8 cellular contexts compared by ENCODE assay signal in the genomic region with DNA sequence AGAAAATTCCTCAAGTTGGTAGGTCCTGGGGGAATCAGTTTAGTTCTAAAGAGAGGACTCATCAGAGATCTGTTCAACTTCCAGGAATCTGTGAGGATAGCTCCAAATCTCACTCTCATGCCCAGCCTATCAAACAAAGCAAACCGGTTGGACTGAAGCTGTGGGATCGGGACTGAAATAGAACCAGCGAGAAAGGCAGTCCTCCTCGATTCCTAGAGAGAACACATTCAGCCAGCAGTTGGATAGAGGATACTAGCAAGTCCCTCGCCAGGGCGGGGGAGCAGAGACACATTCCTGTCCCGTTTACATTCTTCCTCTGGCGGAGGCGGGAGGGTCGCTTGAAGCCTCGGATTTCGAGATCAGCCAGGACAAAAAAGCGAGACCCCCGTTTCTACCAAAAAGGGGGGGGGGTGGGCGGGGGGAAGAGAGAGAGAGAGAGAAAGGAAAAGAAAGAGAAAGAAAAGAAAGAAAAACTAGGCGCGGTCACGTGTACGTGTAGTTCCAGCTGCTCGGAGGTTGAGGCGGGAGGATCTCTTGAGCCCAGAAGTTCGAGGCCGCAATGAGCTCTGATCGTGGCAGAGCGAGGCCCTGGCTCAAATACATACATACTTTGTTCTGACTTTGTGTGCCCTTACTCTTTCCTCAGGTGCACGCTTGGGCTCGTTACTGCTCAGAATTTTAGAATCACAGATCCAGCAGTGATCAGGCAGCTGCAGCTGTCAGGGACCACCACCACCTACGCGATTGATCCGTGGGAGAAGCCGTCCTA. TPM values are rescaled to one million over a fixed set of nuclear protein-coding genes. Genes with fewer than 3 reads are reported as not detected.
DNase-seq lines count a peak whose midpoint lies in the region; ATAC-seq and TF ChIP-seq lines count a peak whose summit lies in the region.

No MANE protein-coding gene starts in this region.

- no peak for ATAC-seq in HG03280 (IDR thresholded peaks at IDR 0.05; ENCODE audit: unreplicated experiment)
- no peak for ATAC-seq in HG02588 (IDR thresholded peaks at IDR 0.05; ENCODE audit: unreplicated experiment)

- TF ChIP-seq CTCF in brain (conservative IDR thresholded peaks at IDR 0.05): no peak

- H3K36me3 Mint-ChIP-seq in brain: peaks cover 6% of the 10 kb centered on the region

- H3K4me1 Mint-ChIP-seq in brain: peaks cover 50% of the 10 kb centered on the region

- peaks cover 42% of the 10 kb centered on the region for H3K27me3 Mint-ChIP-seq in brain

- H3K27ac Mint-ChIP-seq in brain: peak overlapping the region; percentile 83 to 90 (median 87)

- peaks cover 0 to 15% (median 8%) of the 10 kb centered on the region in 5 experiments for H3K9me3 Mint-ChIP-seq in brain

- peak overlapping the region; percentile 89 to 94 (median 90) for H3K4me3 Mint-ChIP-seq in brain

- DNase-seq in C1 segment of cervical spinal cord (lab: John Stamatoyannopoulos, UW) (peak in 12 of 14 donors; percentile 12 to 87 (median 48)), HT-29 (ENCODE audit: low spot score) (peak; percentile 98), NOMO-1 treated with dmso at 0.1 percent for 144 hours (lab: John Stamatoyannopoulos, UW; ENCODE audit: unreplicated experiment) (peak; percentile 14), hepatic stellate cell (ENCODE audit: low spot score) (peak; percentile 92), pons (ENCODE audit: low spot score) (peak; percentile 90)

RNA-seq across cellular contexts. Expression of a gene that starts 19.5 kb away (rescaled TPM):
- total RNA-seq in HT-29 (2014; rRNA removed; shearing (Covaris generic)): 1.1 and 1.2 TPM in 2 replicates
- not detected for polyA plus RNA-seq in brain (ENCODE audit: insufficient read depth, low read depth, low replicate concordance)

RNA-seq across cellular contexts. Expression of a gene that starts 59.4 kb away (rescaled TPM):
- total RNA-seq in HT-29 (2014; rRNA removed; shearing (Covaris generic)): not detected in 2 replicates
- not detected for polyA plus RNA-seq in brain (ENCODE audit: insufficient read depth, low read depth, low replicate concordance)

Comparison
In these comparisons a context has a peak if more than half of its experiments do, and no peak if none do; other contexts are left out.
1. DNase-seq: peak in every context shown above with its lines; median percentile 98 in HT-29; 92 in hepatic stellate cell; 90 in pons; 48 in C1 segment of cervical spinal cord; 14 in NOMO-1 treated with dmso at 0.1 percent for 144 hours.